Comparison of ENCODE assay signal across 12 cellular contexts in the genomic region with DNA sequence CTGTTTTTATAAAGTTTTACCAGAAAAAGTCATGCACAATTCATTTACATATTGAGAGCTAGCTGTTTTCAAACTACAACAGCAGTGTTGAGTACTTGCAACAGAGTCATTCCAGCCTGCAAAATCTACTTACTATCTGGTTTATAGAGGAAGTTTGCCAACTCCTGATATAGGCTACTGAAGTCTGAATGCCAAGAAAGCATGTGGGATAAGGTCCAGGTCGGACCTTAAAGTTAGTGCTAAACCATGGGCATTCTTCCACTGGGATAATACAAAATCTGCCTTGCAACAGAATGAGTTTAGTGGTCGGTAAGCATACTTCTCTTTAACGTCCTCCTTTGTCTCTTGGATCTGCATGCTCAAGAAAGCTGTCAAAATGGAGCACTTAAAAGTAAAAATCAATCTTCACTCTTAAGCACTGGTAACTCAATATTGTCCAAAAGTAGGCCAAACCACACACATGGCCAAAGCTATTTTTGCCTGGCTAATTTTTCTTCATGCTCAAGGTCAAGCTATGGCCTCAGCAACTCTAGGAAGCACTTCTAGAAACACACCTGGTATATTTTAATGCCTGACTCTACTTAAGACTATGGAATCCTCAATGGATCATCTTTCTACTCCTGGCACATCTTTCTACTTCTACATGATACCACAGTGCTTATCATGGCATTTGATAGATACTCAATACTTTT.
"Had no signal": no experiment of that assay in that cellular context is flagged by ENCODE, and none has a peak within 500 bp of the region (broad histone marks: within the 10 kb centered on the region; RNA-seq: fewer than 3 reads in every experiment).

No MANE protein-coding gene starts in this region.

- H3K27me3 ChIP-seq: right atrium auricular region had no signal

- ATAC-seq: stimulated activated naive CD8-positive, alpha-beta T cell treated with anti-CD3 and anti-CD28 coated beads, Interleukin-15, amount 100 ng/mL, for 72 hours had no signal

- H3K36me3 ChIP-seq: right atrium auricular region, thoracic aorta had no signal

- H3K4me3 ChIP-seq: right atrium auricular region, thoracic aorta had no signal

- H3K27ac ChIP-seq: thoracic aorta had no signal

- DNase-seq: activated CD4-positive, alpha-beta T cell treated with anti-CD3 and anti-CD28 coated beads, Interleukin-2, amount 10 ng/mL, durations not matched to agents 24 days and 14 days; activated CD4-positive, CD25-positive, alpha-beta regulatory T cell; activated CD8-positive, alpha-beta memory T cell treated with anti-CD3 and anti-CD28 coated beads for 24 hours; activated naive CD8-positive, alpha-beta T cell treated with anti-CD3 and anti-CD28 coated beads for 36 hours; amygdala; cerebellar nuclear complex; effector CD8-positive, alpha-beta T cell; hippocampal formation; nucleus accumbens; stimulated activated naive CD8-positive, alpha-beta T cell treated with anti-CD3 and anti-CD28 coated beads, Interleukin-15, amount 100 ng/mL, for 72 hours had no signal

- H3K9me3 ChIP-seq: right atrium auricular region, thoracic aorta had no signal
